Comparison of ENCODE assay signal across 1 cellular context in the genomic region with DNA sequence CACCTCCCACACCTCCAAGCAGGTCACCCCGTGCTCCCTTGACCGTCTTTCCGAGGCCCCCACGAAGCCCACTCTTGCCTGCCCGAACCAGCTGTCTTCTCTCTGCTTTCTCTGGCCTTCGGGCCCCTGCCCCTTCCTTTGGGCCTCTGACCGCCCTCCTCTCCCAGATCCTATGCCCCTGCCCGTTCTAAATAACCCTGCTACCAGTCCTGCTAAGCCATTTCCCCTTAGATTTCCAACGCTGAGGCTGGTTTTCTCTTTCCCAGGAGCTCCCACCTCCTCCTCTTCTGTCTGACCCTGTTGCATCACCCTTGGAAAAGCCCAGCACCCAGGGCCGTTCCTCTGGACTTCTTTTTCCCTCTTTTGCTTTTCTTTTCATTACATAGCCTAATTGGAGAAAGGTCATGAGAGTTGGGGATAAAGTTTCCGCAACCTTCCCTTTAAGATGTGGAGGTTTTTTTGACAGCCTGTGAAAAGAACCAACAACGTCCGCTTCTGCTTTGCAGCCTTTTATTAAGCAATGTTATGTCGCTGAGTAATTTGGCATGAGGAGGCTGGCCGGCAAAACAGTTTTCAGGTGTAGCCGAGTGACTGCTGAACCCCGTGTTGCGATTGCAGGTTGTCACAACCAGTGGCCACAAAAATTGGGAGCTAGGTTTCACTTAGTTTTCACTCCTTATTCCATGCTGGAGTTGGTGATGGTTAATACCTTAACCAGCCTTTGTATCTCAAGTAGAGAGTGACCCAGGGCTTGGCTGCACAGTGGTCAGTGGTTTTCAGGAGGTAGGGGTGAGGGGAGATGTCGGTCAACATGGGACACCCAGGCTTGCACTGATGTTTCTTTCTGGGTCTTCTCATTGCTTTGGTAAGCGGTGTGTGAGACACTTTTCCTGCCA.
A peak's percentile ranks its signal among the peaks of the same experiment; 100 is the strongest.
TF ChIP-seq lines count a peak whose summit lies in the region.

No MANE protein-coding gene starts in this region.

TF ChIP-seq in HepG2, 621 proteins besides CTCF, POLR2A, EP300 and RAD21 (continued from another document and continues in another):
- TF ChIP-seq AKAP8 (CRISPR knock-in tag; IDR thresholded peaks at IDR 0.05) (0 out of 2 replicates have a peak, but pooled peaks have one; percentile 11), RXRB (CRISPR knock-in tag; IDR thresholded peaks at IDR 0.05; ENCODE audit: borderline replicate concordance) (peak; percentile 2; the same call in 1 of the 2 replicates), ZFX (CRISPR knock-in tag; IDR thresholded peaks at IDR 0.05; ENCODE audit: low read depth) (peak; percentile 63; the same call in 1 of the 2 replicates), ZNF121 (CRISPR knock-in tag; IDR thresholded peaks at IDR 0.05) (0 out of 2 replicates have a peak, but pooled peaks have one; percentile 5), NFE2 (CRISPR knock-in tag; IDR thresholded peaks at IDR 0.05) (0 out of 2 replicates have a peak, but pooled peaks have one; percentile 20), ZFP82 (CRISPR knock-in tag; IDR thresholded peaks at IDR 0.05; ENCODE audit: borderline replicate concordance) (no peak), ZNF496 (CRISPR knock-in tag; IDR thresholded peaks at IDR 0.05; ENCODE audit: insufficient replicate concordance) (no peak), SAFB2 (CRISPR knock-in tag; IDR thresholded peaks at IDR 0.05; ENCODE audit: borderline replicate concordance, low read depth) (0 out of 2 replicates have a peak, but pooled peaks have one; percentile 15), ZSCAN21 (CRISPR knock-in tag; IDR thresholded peaks at IDR 0.05; ENCODE audit: borderline replicate concordance) (no peak), KDM4B (CRISPR knock-in tag; IDR thresholded peaks at IDR 0.05) (0 out of 2 replicates have a peak, but pooled peaks have one; percentile 18), PAX8 (CRISPR knock-in tag; IDR thresholded peaks at IDR 0.05; ENCODE audit: borderline replicate concordance) (no peak), ZNF224 (CRISPR knock-in tag; IDR thresholded peaks at IDR 0.05) (no peak), CEBPG (CRISPR knock-in tag; IDR thresholded peaks at IDR 0.05) (peak; percentile 95), ZNF788 (CRISPR knock-in tag; IDR thresholded peaks at IDR 0.05; ENCODE audit: borderline replicate concordance) (no peak), ZNF567 (CRISPR knock-in tag; IDR thresholded peaks at IDR 0.05; ENCODE audit: borderline replicate concordance) (peak; percentile 58; the same call in 1 of the 2 replicates), ZNF790 (CRISPR knock-in tag; IDR thresholded peaks at IDR 0.05; ENCODE audit: borderline replicate concordance) (0 out of 2 replicates have a peak, but pooled peaks have one; percentile 13), PPARG (CRISPR knock-in tag; conservative IDR thresholded peaks at IDR 0.05) (no peak), CREB1 (IDR thresholded peaks at IDR 0.05) (no peak), CREB1 (CRISPR knock-in tag; IDR thresholded peaks at IDR 0.05) (no peak), POLR2AphosphoS5 (IDR thresholded peaks at IDR 0.05; ENCODE audit: low read depth, low read length) (peak; percentile 50; the same call in 1 of the 2 replicates), SOX5 (CRISPR knock-in tag; IDR thresholded peaks at IDR 0.05; ENCODE audit: borderline replicate concordance) (peak; percentile 6; the same call in 1 of the 2 replicates), CEBPB (IDR thresholded peaks at IDR 0.05; ENCODE audit: borderline replicate concordance, low read depth, low read length) (peak; percentile 84)
- TF ChIP-seq, protein P1, sequence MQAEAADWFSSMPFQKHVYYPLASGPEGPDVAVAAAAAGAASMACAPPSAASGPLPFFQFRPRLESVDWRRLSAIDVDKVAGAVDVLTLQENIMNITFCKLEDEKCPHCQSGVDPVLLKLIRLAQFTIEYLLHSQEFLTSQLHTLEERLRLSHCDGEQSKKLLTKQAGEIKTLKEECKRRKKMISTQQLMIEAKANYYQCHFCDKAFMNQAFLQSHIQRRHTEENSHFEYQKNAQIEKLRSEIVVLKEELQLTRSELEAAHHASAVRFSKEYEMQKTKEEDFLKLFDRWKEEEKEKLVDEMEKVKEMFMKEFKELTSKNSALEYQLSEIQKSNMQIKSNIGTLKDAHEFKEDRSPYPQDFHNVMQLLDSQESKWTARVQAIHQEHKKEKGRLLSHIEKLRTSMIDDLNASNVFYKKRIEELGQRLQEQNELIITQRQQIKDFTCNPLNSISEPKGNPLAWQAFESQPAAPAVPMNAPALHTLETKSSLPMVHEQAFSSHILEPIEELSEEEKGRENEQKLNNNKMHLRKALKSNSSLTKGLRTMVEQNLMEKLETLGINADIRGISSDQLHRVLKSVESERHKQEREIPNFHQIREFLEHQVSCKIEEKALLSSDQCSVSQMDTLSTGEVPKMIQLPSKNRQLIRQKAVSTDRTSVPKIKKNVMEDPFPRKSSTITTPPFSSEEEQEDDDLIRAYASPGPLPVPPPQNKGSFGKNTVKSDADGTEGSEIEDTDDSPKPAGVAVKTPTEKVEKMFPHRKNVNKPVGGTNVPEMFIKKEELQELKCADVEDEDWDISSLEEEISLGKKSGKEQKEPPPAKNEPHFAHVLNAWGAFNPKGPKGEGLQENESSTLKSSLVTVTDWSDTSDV (CRISPR knock-in tag; IDR thresholded peaks at IDR 0.05), result peak; percentile 39; the same call in 1 of the 2 replicates
- TF ChIP-seq, protein P2, sequence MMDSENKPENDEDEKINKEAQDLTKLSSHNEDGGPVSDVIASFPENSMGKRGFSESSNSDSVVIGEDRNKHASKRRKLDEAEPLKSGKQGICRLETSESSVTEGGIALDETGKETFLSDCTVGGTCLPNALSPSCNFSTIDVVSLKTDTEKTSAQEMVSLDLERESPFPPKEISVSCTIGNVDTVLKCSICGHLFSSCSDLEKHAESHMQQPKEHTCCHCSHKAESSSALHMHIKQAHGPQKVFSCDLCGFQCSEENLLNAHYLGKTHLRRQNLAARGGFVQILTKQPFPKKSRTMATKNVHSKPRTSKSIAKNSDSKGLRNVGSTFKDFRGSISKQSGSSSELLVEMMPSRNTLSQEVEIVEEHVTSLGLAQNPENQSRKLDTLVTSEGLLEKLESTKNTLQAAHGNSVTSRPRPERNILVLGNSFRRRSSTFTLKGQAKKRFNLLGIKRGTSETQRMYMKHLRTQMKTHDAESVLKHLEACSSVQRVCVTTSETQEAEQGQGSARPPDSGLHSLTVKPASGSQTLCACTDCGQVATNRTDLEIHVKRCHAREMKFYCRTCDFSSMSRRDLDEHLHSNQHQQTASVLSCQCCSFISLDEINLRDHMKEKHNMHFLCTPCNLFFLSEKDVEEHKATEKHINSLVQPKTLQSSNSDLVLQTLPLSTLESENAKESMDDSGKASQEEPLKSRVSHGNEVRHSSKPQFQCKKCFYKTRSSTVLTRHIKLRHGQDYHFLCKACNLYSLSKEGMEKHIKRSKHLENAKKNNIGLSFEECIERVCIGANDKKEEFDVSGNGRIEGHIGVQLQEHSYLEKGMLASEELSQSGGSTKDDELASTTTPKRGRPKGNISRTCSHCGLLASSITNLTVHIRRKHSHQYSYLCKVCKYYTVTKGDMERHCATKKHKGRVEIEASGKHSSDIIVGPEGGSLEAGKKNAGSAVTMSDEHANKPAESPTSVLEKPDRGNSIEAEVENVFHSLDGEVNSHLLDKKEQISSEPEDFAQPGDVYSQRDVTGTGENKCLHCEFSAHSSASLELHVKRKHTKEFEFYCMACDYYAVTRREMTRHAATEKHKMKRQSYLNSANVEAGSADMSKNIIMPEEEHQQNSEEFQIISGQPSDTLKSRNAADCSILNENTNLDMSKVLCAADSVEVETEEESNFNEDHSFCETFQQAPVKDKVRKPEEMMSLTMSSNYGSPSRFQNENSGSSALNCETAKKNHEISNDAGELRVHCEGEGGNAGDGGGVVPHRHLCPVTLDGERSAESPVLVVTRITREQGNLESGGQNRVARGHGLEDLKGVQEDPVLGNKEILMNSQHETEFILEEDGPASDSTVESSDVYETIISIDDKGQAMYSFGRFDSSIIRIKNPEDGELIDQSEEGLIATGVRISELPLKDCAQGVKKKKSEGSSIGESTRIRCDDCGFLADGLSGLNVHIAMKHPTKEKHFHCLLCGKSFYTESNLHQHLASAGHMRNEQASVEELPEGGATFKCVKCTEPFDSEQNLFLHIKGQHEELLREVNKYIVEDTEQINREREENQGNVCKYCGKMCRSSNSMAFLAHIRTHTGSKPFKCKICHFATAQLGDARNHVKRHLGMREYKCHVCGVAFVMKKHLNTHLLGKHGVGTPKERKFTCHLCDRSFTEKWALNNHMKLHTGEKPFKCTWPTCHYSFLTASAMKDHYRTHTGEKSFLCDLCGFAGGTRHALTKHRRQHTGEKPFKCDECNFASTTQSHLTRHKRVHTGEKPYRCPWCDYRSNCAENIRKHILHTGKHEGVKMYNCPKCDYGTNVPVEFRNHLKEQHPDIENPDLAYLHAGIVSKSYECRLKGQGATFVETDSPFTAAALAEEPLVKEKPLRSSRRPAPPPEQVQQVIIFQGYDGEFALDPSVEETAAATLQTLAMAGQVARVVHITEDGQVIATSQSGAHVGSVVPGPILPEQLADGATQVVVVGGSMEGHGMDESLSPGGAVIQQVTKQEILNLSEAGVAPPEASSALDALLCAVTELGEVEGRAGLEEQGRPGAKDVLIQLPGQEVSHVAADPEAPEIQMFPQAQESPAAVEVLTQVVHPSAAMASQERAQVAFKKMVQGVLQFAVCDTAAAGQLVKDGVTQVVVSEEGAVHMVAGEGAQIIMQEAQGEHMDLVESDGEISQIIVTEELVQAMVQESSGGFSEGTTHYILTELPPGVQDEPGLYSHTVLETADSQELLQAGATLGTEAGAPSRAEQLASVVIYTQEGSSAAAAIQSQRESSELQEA (CRISPR knock-in tag; IDR thresholded peaks at IDR 0.05; ENCODE audit: not compliant biosample characterization), result peak; percentile 12
- TF ChIP-seq, protein P3, sequence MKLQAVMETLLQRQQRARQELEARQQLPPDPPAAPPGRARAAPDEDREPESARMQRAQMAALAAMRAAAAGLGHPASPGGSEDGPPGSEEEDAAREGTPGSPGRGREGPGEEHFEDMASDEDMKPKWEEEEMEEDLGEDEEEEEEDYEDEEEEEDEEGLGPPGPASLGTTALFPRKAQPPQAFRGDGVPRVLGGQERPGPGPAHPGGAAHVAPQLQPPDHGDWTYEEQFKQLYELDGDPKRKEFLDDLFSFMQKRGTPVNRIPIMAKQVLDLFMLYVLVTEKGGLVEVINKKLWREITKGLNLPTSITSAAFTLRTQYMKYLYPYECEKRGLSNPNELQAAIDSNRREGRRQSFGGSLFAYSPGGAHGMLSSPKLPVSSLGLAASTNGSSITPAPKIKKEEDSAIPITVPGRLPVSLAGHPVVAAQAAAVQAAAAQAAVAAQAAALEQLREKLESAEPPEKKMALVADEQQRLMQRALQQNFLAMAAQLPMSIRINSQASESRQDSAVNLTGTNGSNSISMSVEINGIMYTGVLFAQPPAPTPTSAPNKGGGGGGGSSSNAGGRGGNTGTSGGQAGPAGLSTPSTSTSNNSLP (IDR thresholded peaks at IDR 0.05; ENCODE audit: low read depth, low read length), result no peak
- TF ChIP-seq, protein P4, sequence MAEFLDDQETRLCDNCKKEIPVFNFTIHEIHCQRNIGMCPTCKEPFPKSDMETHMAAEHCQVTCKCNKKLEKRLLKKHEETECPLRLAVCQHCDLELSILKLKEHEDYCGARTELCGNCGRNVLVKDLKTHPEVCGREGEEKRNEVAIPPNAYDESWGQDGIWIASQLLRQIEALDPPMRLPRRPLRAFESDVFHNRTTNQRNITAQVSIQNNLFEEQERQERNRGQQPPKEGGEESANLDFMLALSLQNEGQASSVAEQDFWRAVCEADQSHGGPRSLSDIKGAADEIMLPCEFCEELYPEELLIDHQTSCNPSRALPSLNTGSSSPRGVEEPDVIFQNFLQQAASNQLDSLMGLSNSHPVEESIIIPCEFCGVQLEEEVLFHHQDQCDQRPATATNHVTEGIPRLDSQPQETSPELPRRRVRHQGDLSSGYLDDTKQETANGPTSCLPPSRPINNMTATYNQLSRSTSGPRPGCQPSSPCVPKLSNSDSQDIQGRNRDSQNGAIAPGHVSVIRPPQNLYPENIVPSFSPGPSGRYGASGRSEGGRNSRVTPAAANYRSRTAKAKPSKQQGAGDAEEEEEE (CRISPR knock-in tag; IDR thresholded peaks at IDR 0.05; ENCODE audit: borderline replicate concordance), result 0 out of 2 replicates have a peak, but pooled peaks have one; percentile 47
- TF ChIP-seq, protein P5, sequence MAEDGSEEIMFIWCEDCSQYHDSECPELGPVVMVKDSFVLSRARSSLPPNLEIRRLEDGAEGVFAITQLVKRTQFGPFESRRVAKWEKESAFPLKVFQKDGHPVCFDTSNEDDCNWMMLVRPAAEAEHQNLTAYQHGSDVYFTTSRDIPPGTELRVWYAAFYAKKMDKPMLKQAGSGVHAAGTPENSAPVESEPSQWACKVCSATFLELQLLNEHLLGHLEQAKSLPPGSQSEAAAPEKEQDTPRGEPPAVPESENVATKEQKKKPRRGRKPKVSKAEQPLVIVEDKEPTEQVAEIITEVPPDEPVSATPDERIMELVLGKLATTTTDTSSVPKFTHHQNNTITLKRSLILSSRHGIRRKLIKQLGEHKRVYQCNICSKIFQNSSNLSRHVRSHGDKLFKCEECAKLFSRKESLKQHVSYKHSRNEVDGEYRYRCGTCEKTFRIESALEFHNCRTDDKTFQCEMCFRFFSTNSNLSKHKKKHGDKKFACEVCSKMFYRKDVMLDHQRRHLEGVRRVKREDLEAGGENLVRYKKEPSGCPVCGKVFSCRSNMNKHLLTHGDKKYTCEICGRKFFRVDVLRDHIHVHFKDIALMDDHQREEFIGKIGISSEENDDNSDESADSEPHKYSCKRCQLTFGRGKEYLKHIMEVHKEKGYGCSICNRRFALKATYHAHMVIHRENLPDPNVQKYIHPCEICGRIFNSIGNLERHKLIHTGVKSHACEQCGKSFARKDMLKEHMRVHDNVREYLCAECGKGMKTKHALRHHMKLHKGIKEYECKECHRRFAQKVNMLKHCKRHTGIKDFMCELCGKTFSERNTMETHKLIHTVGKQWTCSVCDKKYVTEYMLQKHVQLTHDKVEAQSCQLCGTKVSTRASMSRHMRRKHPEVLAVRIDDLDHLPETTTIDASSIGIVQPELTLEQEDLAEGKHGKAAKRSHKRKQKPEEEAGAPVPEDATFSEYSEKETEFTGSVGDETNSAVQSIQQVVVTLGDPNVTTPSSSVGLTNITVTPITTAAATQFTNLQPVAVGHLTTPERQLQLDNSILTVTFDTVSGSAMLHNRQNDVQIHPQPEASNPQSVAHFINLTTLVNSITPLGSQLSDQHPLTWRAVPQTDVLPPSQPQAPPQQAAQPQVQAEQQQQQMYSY (CRISPR knock-in tag; IDR thresholded peaks at IDR 0.05), result peak; percentile 73; the same call in 1 of the 2 replicates
- TF ChIP-seq, protein P6, sequence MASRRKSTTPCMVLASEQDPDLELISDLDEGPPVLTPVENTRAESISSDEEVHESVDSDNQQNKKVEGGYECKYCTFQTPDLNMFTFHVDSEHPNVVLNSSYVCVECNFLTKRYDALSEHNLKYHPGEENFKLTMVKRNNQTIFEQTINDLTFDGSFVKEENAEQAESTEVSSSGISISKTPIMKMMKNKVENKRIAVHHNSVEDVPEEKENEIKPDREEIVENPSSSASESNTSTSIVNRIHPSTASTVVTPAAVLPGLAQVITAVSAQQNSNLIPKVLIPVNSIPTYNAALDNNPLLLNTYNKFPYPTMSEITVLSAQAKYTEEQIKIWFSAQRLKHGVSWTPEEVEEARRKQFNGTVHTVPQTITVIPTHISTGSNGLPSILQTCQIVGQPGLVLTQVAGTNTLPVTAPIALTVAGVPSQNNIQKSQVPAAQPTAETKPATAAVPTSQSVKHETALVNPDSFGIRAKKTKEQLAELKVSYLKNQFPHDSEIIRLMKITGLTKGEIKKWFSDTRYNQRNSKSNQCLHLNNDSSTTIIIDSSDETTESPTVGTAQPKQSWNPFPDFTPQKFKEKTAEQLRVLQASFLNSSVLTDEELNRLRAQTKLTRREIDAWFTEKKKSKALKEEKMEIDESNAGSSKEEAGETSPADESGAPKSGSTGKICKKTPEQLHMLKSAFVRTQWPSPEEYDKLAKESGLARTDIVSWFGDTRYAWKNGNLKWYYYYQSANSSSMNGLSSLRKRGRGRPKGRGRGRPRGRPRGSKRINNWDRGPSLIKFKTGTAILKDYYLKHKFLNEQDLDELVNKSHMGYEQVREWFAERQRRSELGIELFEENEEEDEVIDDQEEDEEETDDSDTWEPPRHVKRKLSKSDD (CRISPR knock-in tag; IDR thresholded peaks at IDR 0.05; ENCODE audit: low read depth), result 0 out of 2 replicates have a peak, but pooled peaks have one; percentile 4
